In the genomic region with DNA sequence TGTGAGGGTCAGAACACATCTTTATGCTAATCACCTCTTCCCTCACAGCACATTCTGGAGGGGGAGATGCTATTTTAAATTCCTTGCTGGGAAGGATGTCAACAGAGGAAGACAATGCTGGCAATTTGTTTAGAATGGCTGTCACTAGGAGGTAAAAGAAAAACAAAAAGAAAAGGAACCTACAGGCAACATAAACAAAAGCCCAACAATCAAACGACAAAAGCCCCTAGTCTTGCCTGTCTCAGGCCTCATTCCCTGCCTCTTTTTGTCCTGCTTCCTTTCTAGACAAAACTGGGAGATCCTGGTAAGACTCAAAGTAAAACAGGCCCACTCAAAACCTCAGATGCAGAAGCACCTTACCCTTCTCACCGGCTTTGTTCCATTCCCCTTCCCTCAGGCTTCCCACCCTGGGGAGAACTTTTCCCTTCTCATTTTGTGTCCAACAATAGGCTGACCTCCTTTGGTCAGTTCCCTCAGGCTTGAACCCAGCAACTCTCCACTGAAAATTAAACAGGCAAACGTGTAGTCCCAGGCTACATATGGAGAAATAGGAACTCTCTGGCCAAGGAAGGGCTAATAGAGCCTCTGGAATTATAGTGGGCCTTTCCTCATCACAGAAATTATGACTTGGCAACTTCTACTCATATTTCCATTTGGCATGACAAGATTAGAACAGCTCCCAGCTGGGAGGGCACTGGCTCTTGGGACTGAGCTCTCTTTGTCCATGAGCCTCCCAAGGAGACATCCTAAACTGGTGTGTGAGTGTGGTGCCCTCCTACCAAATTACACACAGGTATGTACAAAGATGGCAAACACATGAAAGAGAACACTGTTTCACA, we compare ENCODE assay signal across 24 cellular contexts.
A peak's percentile ranks its signal among the peaks of the same experiment; 100 is the strongest.
DNase-seq lines count a peak whose midpoint lies in the region; ATAC-seq, FAIRE-seq and TF ChIP-seq lines count a peak whose summit lies in the region.
"Had no signal": no experiment of that assay in that cellular context is flagged by ENCODE, and none has a peak within 500 bp of the region (broad histone marks: within the 10 kb centered on the region; RNA-seq: fewer than 3 reads in every experiment).

No MANE protein-coding gene starts in this region.

- no peak for TF ChIP-seq CTCF in Caco-2 (IDR thresholded peaks at IDR 0.05; ENCODE audit: insufficient read depth in 1 of 2, low read depth in 1 of 2, low read length in 1 of 2, severe bottlenecking in 1 of 2, unreplicated experiment in 1 of 2)
- no peak for TF ChIP-seq CTCF in H1 (IDR thresholded peaks at IDR 0.05; ENCODE audit: control extremely low read depth in 1 of 3, insufficient read depth in 1 of 3, low read depth in 1 of 3, low read length in 3 of 3)
- TF ChIP-seq CTCF in heart right ventricle (IDR thresholded peaks at IDR 0.05), result no peak
- TF ChIP-seq CTCF in chondrocyte (IDR thresholded peaks at IDR 0.05), result no peak

- DNase-seq in Caco-2 (no peak), NT2/D1 (ENCODE audit: low read depth, low spot score) (peak; percentile 92), H1 (ENCODE audit: low read depth in 1 of 2, low spot score in 2 of 2) (peak; percentile 53 to 56), myocyte (ENCODE audit: low read depth) (peak; percentile 20), heart right ventricle (no peak), chondrocyte (ENCODE audit: low spot score) (no peak), NCI-H524 treated with DMSO at 0.1 percent for 48 hours (lab: John Stamatoyannopoulos, UW) (no peak)
- DNase-seq in activated naive CD4-positive, alpha-beta T cell treated with anti-CD3 and anti-CD28 coated beads, Interleukin-2, amount 50 U/mL, for 16 hours, result no peak
- DNase-seq: ACHN; activated CD4-positive, alpha-beta T cell treated with anti-CD3 and anti-CD28 coated beads, Interleukin-2, amount 10 ng/mL, durations not matched to agents 7 days and 5 days; activated naive CD4-positive, alpha-beta T cell treated with anti-CD3 and anti-CD28 coated beads, Interleukin-2, amount 10 ng/mL, durations not matched to agents 7 days and 5 days; activated T-cell treated with anti-CD3 and anti-CD28 coated beads for 4 hours; CD4-positive, alpha-beta T cell; dorsolateral prefrontal cortex; EL; hippocampal formation; NCI-H1930; NCI-H510A; OCI-M1 had no signal

- H2BK20ac ChIP-seq in H1 (ENCODE audit: low read length), result peak overlapping the region; percentile 91

- H2BK120ac ChIP-seq in H1 (replicated peaks; ENCODE audit: low read depth, low read length), result peak overlapping the region; percentile 49

- H4K91ac ChIP-seq in H1 (replicated peaks; ENCODE audit: insufficient read length, low read length), result peak overlapping the region; percentile 71

- peak overlapping the region; percentile 19 for H4K5ac ChIP-seq in H1 (ENCODE audit: insufficient read length, low read depth, low read length)

- peaks cover 100% of the 10 kb centered on the region for H3K36me3 Mint-ChIP-seq in Caco-2 (ENCODE audit: insufficient read depth, unreplicated experiment)
- peaks cover 17% of the 10 kb centered on the region for H3K36me3 Mint-ChIP-seq in chondrocyte (ENCODE audit: low read depth)
- H3K36me3 Mint-ChIP-seq: activated naive CD4-positive, alpha-beta T cell treated with anti-CD3 and anti-CD28 coated beads, Interleukin-2, amount 10 ng/mL, durations not matched to agents 7 days and 5 days; stimulated activated memory B cell treated with anti-CD40 and anti-IgM and Interleukin-4, amounts not matched to agents 10 μg/mL and 1 μg/mL and 100 μg/mL, for 72 hours had no signal

- H3K4me1 Mint-ChIP-seq in Caco-2 (ENCODE audit: low read depth, unreplicated experiment), result peaks cover 1% of the 10 kb centered on the region
- peaks cover 16% of the 10 kb centered on the region for H3K4me1 Mint-ChIP-seq in chondrocyte (ENCODE audit: low read depth)
- H3K4me1 Mint-ChIP-seq: stimulated activated memory B cell treated with anti-CD40 and anti-IgM and Interleukin-4, amounts not matched to agents 10 μg/mL and 1 μg/mL and 100 μg/mL, for 72 hours had no signal

- no TSS peak for BruUV-seq in Caco-2 (replicated peaks; lab: Mats Ljungman, UMichigan)

- no peak overlapping the region for H2BK15ac ChIP-seq in H1 (ENCODE audit: low read length)

- FAIRE-seq in H1 (lab: Jason Lieb, UNC), result peak; percentile 90
- FAIRE-seq: bronchial epithelial cell had no signal

- ATAC-seq in heart right ventricle, result no peak
- ATAC-seq: left lobe of liver; stimulated activated memory B cell treated with anti-CD40 and anti-IgM and Interleukin-4, amounts not matched to agents 10 μg/mL and 1 μg/mL and 100 μg/mL, for 72 hours had no signal

- peak in 1 of 2 experiments; percentile 36; a peak in 1 of 3 replicates for TF ChIP-seq POLR2A in H1 (IDR thresholded peaks at IDR 0.05; ENCODE audit: control extremely low read depth in 1 of 2, low read depth in 2 of 2, low read length in 2 of 2)

- H3K79me2 ChIP-seq in H1 (ENCODE audit: control insufficient read depth in 1 of 2, insufficient read depth in 2 of 2, low read length in 2 of 2), result no peaks in the 10 kb centered on the region

- H3K4me3 ChIP-seq in Caco-2 (ENCODE audit: low read depth, low read length) (no peak overlapping the region), NT2/D1 (ENCODE audit: insufficient read length, low read depth) (no peak overlapping the region), H1 (ENCODE audit: extremely low read depth in 1 of 4, insufficient read depth in 2 of 4, low read depth in 3 of 4, low read length in 4 of 4) (peak overlapping the region in 3 of 4 experiments; percentile 20 to 43 (median 32); a peak in 5 of 8 replicates), heart right ventricle (no peak overlapping the region)
- H3K4me3 ChIP-seq: dorsolateral prefrontal cortex, SK-N-MC had no signal

- no peaks in the 10 kb centered on the region for H3K79me1 ChIP-seq in H1 (ENCODE audit: low read depth, low read length)

- peak in 1 of 2 experiments; percentile 20; a peak in 2 of 4 replicates for TF ChIP-seq RAD21 in H1 (IDR thresholded peaks at IDR 0.05 in 1 of 2, conservative IDR thresholded peaks at IDR 0.05 in 1 of 2; ENCODE audit: low read depth in 2 of 2, low read length in 2 of 2)

- peak overlapping the region; percentile 95; the same call in 1 of the 2 replicates for H2BK5ac ChIP-seq in H1 (ENCODE audit: low read depth, low read length)

- H3K56ac ChIP-seq in H1 (replicated peaks; ENCODE audit: insufficient read length, low read depth, low read length), result peak overlapping the region; percentile 22

- H3K23me2 ChIP-seq in H1 (ENCODE audit: low read depth, low read length), result no peaks in the 10 kb centered on the region

- peak in 1 of 2 experiments; percentile 96; a peak in 2 of 3 replicates for TF ChIP-seq EP300 in H1 (IDR thresholded peaks at IDR 0.05; ENCODE audit: borderline replicate concordance in 1 of 2, low read depth in 2 of 2, low read length in 2 of 2)

- 8% methylated on average over 3 of the region's 3 CpGs; no CpG with 5 or more reads in 1 of the 2 experiments for WGBS in H1 (ENCODE audit: extremely low coverage in 1 of 2, insufficient coverage in 1 of 2, insufficient read length in 1 of 2, insufficient replicate concordance in 2 of 2, low coverage in 1 of 2, low lambda C conversion rate in 2 of 2, missing lambda C conversion rate in 1 of 2), 2 experiments
- WGBS in heart right ventricle, 2 donors, result 55 to 61% methylated on average over 3 of the region's 3 CpGs

- H3K27ac ChIP-seq in H1 (ENCODE audit: low read depth, low read length) (peak overlapping the region; percentile 88), heart right ventricle (no peak overlapping the region)
- H3K27ac ChIP-seq: SK-N-MC had no signal

- H2AK5ac ChIP-seq in H1 (ENCODE audit: low read depth, low read length), result peak overlapping the region; percentile 89; the same call in 1 of the 2 replicates

- POLR2A ChIA-PET in Caco-2 (lab: Charles Lee) (no interaction called here), H1 (lab: Charles Lee; ENCODE audit: partially characterized antibody) (interaction anchor here (0.7 to 1.3 kb wide), 3 partner anchors 23 to 44 kb away, joined by 3 read pairs; no protein-coding TSS in a partner anchor)

- H3K4me2 ChIP-seq in H1 (ENCODE audit: insufficient read depth in 1 of 2, low read depth in 2 of 2, low read length in 2 of 2), result peak overlapping the region; percentile 48 to 61

- H2AFZ ChIP-seq in H1 (ENCODE audit: low read length), result no peak overlapping the region

- H4K20me1 ChIP-seq in H1 (replicated peaks in 1 of 2; ENCODE audit: control insufficient read depth in 1 of 2, insufficient read depth in 2 of 2, low read length in 2 of 2), result no peaks in the 10 kb centered on the region

- CTCF ChIA-PET in Caco-2 (lab: Charles Lee) (no interaction called here), H1 (lab: Charles Lee; ENCODE audit: partially characterized antibody) (interaction anchor here (1.1 to 1.2 kb wide), 3 partner anchors 14 to 224 kb away, joined by 3 read pairs; no protein-coding TSS in a partner anchor)

- H3K27me3 Mint-ChIP-seq in Caco-2 (ENCODE audit: insufficient read depth, unreplicated experiment) (no peaks in the 10 kb centered on the region), chondrocyte (ENCODE audit: low read depth) (no peaks in the 10 kb centered on the region)
- H3K27me3 Mint-ChIP-seq: progenitor cell of endocrine pancreas had no signal

- H3K27ac Mint-ChIP-seq in Caco-2 (ENCODE audit: unreplicated experiment) (peak overlapping the region; percentile 50), chondrocyte (ENCODE audit: unreplicated experiment) (no peak overlapping the region)
- H3K27ac Mint-ChIP-seq: activated CD4-positive, alpha-beta T cell treated with anti-CD3 and anti-CD28 coated beads, Interleukin-2, amount 10 ng/mL, durations not matched to agents 7 days and 5 days; activated naive CD4-positive, alpha-beta T cell treated with anti-CD3 and anti-CD28 coated beads, Interleukin-2, amount 10 ng/mL, durations not matched to agents 7 days and 5 days; CD4-positive, alpha-beta T cell; progenitor cell of endocrine pancreas; stimulated activated memory B cell treated with anti-CD40 and anti-IgM and Interleukin-4, amounts not matched to agents 10 μg/mL and 1 μg/mL and 100 μg/mL, for 72 hours had no signal

- intact Hi-C loops in Caco-2 (cut with micrococcal nuclease; ENCODE audit: unreplicated experiment), result no loop called here
- intact Hi-C loops in heart right ventricle (cut with DNase I), result no loop called here

- no peak overlapping the region for H3K14ac ChIP-seq in H1 (ENCODE audit: insufficient read length)

- no peak overlapping the region for H3K23ac ChIP-seq in H1 (ENCODE audit: insufficient read length)

- H3K36me3 ChIP-seq in Caco-2 (ENCODE audit: control insufficient read depth, insufficient read depth, low read length), result no peaks in the 10 kb centered on the region; the same call in 1 of the 2 replicates
- H3K36me3 ChIP-seq in NT2/D1 (ENCODE audit: insufficient read depth, insufficient read length, low read length), result peaks cover 4% of the 10 kb centered on the region
- no peaks in the 10 kb centered on the region for H3K36me3 ChIP-seq in H1 (ENCODE audit: control insufficient read depth in 2 of 4, insufficient read depth in 4 of 4, low read length in 3 of 4)
- H3K36me3 ChIP-seq in heart right ventricle, result peaks cover 0 to 8% (median 0%) of the 10 kb centered on the region in 9 donors

- H4K8ac ChIP-seq in H1 (ENCODE audit: extremely low read depth, insufficient read depth, low read length), result no peak overlapping the region

- peak overlapping the region; percentile 88 for H3K18ac ChIP-seq in H1 (ENCODE audit: extremely low read depth, low read length)

- H3K9me3 Mint-ChIP-seq in Caco-2 (ENCODE audit: unreplicated experiment), result no peaks in the 10 kb centered on the region
- peaks cover 4% of the 10 kb centered on the region for H3K9me3 Mint-ChIP-seq in chondrocyte (ENCODE audit: low read depth)
- H3K9me3 Mint-ChIP-seq: activated CD4-positive, alpha-beta T cell treated with anti-CD3 and anti-CD28 coated beads, Interleukin-2, amount 10 ng/mL, durations not matched to agents 7 days and 5 days; activated naive CD4-positive, alpha-beta T cell treated with anti-CD3 and anti-CD28 coated beads, Interleukin-2, amount 10 ng/mL, durations not matched to agents 7 days and 5 days; CD4-positive, alpha-beta T cell had no signal

- no peaks in the 10 kb centered on the region for H3K9me3 ChIP-seq in Caco-2
- H3K9me3 ChIP-seq in NT2/D1 (ENCODE audit: insufficient read depth, low read length), result peaks cover 3% of the 10 kb centered on the region; the same call in 1 of the 2 replicates
- H3K9me3 ChIP-seq in H1 (ENCODE audit: insufficient read depth in 2 of 2, low read depth in 1 of 2, low read length in 1 of 2), result no peaks in the 10 kb centered on the region
- H3K9me3 ChIP-seq in heart right ventricle, result peaks cover 0 to 7% (median 0%) of the 10 kb centered on the region in 11 donors

- no peak overlapping the region for H3K9ac ChIP-seq in NT2/D1 (ENCODE audit: insufficient read length, low read depth)
- H3K9ac ChIP-seq in H1 (replicated peaks in 1 of 4; ENCODE audit: extremely low read depth in 1 of 4, low read depth in 3 of 4, low read length in 3 of 4), result peak overlapping the region in 2 of 4 experiments; percentile 40 to 52; a peak in 3 of 7 replicates

- H3K27me3 ChIP-seq in Caco-2 (replicated peaks; ENCODE audit: control insufficient read depth, insufficient read depth, low read length) (no peaks in the 10 kb centered on the region), NT2/D1 (ENCODE audit: insufficient read depth, insufficient read length) (no peaks in the 10 kb centered on the region), H1 (replicated peaks in 1 of 4; ENCODE audit: control insufficient read depth in 3 of 4, extremely low read depth in 1 of 4, insufficient read depth in 3 of 4, low read length in 3 of 4) (peaks cover 5 to 9% (median 9%) of the 10 kb centered on the region in 4 experiments), heart right ventricle (no peaks in the 10 kb centered on the region)
- H3K27me3 ChIP-seq: dorsolateral prefrontal cortex had no signal

- peak overlapping the region; percentile 11 for H3K4ac ChIP-seq in H1 (replicated peaks; ENCODE audit: insufficient read length, low read depth, low read length)

- H3K4me3 Mint-ChIP-seq in Caco-2 (ENCODE audit: unreplicated experiment), result no peak overlapping the region
- no peak overlapping the region for H3K4me3 Mint-ChIP-seq in chondrocyte (ENCODE audit: unreplicated experiment)
- H3K4me3 Mint-ChIP-seq: activated CD4-positive, alpha-beta T cell treated with anti-CD3 and anti-CD28 coated beads, Interleukin-2, amount 10 ng/mL, durations not matched to agents 7 days and 5 days; activated naive CD4-positive, alpha-beta T cell treated with anti-CD3 and anti-CD28 coated beads, Interleukin-2, amount 10 ng/mL, durations not matched to agents 7 days and 5 days; CD4-positive, alpha-beta T cell; stimulated activated memory B cell treated with anti-CD40 and anti-IgM and Interleukin-4, amounts not matched to agents 10 μg/mL and 1 μg/mL and 100 μg/mL, for 72 hours had no signal

- no peaks in the 10 kb centered on the region; the same call in 1 of the 2 replicates for H3K4me1 ChIP-seq in Caco-2
- peaks cover 17% of the 10 kb centered on the region for H3K4me1 ChIP-seq in NT2/D1 (ENCODE audit: insufficient read depth, insufficient read length)
- peaks cover 31 to 52% (median 43%) of the 10 kb centered on the region in 4 experiments for H3K4me1 ChIP-seq in H1 (replicated peaks in 1 of 4; ENCODE audit: control insufficient read depth in 3 of 4, insufficient read depth in 4 of 4, low read length in 3 of 4)
- peaks cover 0 to 8% (median 0%) of the 10 kb centered on the region in 9 donors for H3K4me1 ChIP-seq in heart right ventricle

- peak overlapping the region; percentile 89 for H2BK12ac ChIP-seq in H1 (ENCODE audit: low read depth, low read length)

Comparison
In these comparisons a context has a peak if more than half of its experiments do, and no peak if none do; other contexts are left out.
1. DNase-seq: peak in NT2/D1 (single experiment), H1 (2 of 2) and myocyte (single experiment); none in Caco-2 (0 of 2), activated naive CD4-positive, alpha-beta T cell treated with anti-CD3 and anti-CD28 coated beads, Interleukin-2, amount 50 U/mL, for 16 hours (single experiment), heart right ventricle (0 of 2), chondrocyte (single experiment) and NCI-H524 treated with DMSO at 0.1 percent for 48 hours (single experiment).
2. H3K4me3 ChIP-seq: peak in H1 (3 of 4); none in Caco-2 (single experiment), NT2/D1 (single experiment) and heart right ventricle (0 of 10).